ENCODE assay signal across 1 cellular context in the genomic region with DNA sequence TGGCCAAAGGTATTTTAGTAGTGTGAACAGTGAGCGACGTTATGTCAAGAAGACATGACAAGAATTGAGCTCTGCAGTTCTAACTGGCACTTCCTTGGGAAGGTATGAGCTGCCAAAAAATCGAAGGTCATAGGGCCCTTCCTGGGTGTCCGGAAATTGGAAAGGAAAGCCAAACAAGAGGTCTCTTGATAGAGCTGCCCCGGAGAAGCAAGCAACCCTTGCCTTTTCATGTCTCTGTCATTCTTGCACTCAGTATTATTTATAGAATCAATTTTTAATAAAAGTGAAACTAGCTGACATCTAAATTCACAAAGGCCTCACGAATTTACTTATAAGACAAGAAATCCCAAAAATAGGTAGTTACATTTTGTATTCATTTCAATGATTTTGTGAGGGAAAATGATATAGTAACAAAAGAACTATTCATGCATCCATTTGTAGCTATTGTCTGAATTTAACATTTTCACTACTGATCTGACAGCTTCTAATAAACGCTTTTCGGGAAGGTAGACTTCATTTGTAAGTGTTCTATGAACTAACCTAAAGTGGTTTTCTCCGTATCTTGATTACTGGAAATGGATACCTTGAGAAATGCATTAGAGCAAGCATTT.
TF ChIP-seq lines count a peak whose summit lies in the region.

No MANE protein-coding gene starts in this region.

TF ChIP-seq in GM23338, 12 proteins besides CTCF, POLR2A, EP300 and RAD21 (continued from another document):
- TF ChIP-seq, protein P1, sequence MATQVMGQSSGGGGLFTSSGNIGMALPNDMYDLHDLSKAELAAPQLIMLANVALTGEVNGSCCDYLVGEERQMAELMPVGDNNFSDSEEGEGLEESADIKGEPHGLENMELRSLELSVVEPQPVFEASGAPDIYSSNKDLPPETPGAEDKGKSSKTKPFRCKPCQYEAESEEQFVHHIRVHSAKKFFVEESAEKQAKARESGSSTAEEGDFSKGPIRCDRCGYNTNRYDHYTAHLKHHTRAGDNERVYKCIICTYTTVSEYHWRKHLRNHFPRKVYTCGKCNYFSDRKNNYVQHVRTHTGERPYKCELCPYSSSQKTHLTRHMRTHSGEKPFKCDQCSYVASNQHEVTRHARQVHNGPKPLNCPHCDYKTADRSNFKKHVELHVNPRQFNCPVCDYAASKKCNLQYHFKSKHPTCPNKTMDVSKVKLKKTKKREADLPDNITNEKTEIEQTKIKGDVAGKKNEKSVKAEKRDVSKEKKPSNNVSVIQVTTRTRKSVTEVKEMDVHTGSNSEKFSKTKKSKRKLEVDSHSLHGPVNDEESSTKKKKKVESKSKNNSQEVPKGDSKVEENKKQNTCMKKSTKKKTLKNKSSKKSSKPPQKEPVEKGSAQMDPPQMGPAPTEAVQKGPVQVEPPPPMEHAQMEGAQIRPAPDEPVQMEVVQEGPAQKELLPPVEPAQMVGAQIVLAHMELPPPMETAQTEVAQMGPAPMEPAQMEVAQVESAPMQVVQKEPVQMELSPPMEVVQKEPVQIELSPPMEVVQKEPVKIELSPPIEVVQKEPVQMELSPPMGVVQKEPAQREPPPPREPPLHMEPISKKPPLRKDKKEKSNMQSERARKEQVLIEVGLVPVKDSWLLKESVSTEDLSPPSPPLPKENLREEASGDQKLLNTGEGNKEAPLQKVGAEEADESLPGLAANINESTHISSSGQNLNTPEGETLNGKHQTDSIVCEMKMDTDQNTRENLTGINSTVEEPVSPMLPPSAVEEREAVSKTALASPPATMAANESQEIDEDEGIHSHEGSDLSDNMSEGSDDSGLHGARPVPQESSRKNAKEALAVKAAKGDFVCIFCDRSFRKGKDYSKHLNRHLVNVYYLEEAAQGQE (IDR thresholded peaks at IDR 0.05; ENCODE audit: unreplicated experiment): no peak
- TF ChIP-seq ZNF114 (CRISPR knock-in tag; IDR thresholded peaks at IDR 0.05) (no peak), EZH2 (IDR thresholded peaks at IDR 0.05; ENCODE audit: low read depth, unreplicated experiment) (no peak), NANOG (IDR thresholded peaks at IDR 0.05; ENCODE audit: borderline replicate concordance) (no peak), JUNB (IDR thresholded peaks at IDR 0.05; ENCODE audit: unreplicated experiment) (no peak), EZH2phosphoT487 (IDR thresholded peaks at IDR 0.05; ENCODE audit: unreplicated experiment) (no peak), ZNF331 (CRISPR knock-in tag; IDR thresholded peaks at IDR 0.05; ENCODE audit: low read depth) (no peak), POLR2AphosphoS5 (IDR thresholded peaks at IDR 0.05; ENCODE audit: low read depth) (no peak)
- TF ChIP-seq, protein P2, sequence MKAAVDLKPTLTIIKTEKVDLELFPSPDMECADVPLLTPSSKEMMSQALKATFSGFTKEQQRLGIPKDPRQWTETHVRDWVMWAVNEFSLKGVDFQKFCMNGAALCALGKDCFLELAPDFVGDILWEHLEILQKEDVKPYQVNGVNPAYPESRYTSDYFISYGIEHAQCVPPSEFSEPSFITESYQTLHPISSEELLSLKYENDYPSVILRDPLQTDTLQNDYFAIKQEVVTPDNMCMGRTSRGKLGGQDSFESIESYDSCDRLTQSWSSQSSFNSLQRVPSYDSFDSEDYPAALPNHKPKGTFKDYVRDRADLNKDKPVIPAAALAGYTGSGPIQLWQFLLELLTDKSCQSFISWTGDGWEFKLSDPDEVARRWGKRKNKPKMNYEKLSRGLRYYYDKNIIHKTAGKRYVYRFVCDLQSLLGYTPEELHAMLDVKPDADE (IDR thresholded peaks at IDR 0.05): no peak
